26 cellular contexts compared by ENCODE assay signal in the genomic region with DNA sequence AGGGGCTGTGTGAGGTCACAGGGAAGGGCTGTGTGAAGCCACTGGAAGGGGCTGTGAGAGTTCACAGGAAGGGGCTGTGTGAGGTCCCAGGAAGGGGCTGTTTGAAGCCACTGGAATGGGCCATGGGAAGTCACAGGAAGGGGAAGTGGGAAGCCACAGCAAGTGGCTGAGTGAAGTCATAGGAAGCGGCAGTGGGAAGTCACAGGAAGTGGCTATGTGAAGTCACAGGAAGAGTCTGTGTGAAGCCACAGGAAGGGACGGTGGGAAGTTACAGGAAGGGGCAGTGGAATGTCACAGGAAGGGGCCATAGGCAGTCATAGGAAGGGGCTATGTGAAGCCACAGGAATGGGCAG. TPM values are rescaled to one million over a fixed set of nuclear protein-coding genes. Genes with fewer than 3 reads are reported as not detected.
DNase-seq lines count a peak whose midpoint lies in the region; ATAC-seq and TF ChIP-seq lines count a peak whose summit lies in the region.
"Had no signal": no experiment of that assay in that cellular context is flagged by ENCODE, and none has a peak within 500 bp of the region (broad histone marks: within the 10 kb centered on the region; RNA-seq: fewer than 3 reads in every experiment).

No MANE protein-coding gene starts in this region.

- H3K36me3 Mint-ChIP-seq in CD8-positive, alpha-beta memory T cell: no peaks in the 10 kb centered on the region
- H3K36me3 Mint-ChIP-seq in T-cell: no peaks in the 10 kb centered on the region
- H3K36me3 Mint-ChIP-seq: mesothelial cell of epicardium, naive B cell had no signal

- H3K9me3 ChIP-seq in BLaER1 (peaks cover 68% of the 10 kb centered on the region), vagina (no peaks in the 10 kb centered on the region), body of pancreas (no peaks in the 10 kb centered on the region)
- H3K9me3 ChIP-seq in CD8-positive, alpha-beta memory T cell (ENCODE audit: low read length): peaks cover 62% of the 10 kb centered on the region
- H3K9me3 ChIP-seq: BE2C, ovary, SJCRH30 had no signal

- intact Hi-C loops in vagina (cut with DNase I): no loop called here
- intact Hi-C loops in body of pancreas (cut with DNase I): no loop called here

- POLR2A ChIA-PET in CD8-positive, alpha-beta memory T cell (lab: Charles Lee): no interaction called here
- POLR2A ChIA-PET in T-cell (lab: Charles Lee): no interaction called here

- peaks cover 20 to 27% (median 21%) of the 10 kb centered on the region in 3 donors for H3K4me1 Mint-ChIP-seq in CD8-positive, alpha-beta memory T cell
- peaks cover 26 to 32% (median 29%) of the 10 kb centered on the region in 3 donors for H3K4me1 Mint-ChIP-seq in T-cell
- H3K4me1 Mint-ChIP-seq: naive B cell had no signal

- H3K4me1 ChIP-seq in BLaER1 (peaks cover 27% of the 10 kb centered on the region), vagina (peaks cover 11% of the 10 kb centered on the region), body of pancreas (no peaks in the 10 kb centered on the region)
- H3K4me1 ChIP-seq in CD8-positive, alpha-beta memory T cell (ENCODE audit: insufficient read depth, low read length): peaks cover 60% of the 10 kb centered on the region
- H3K4me1 ChIP-seq: BE2C, Peyer's patch, SJCRH30, upper lobe of left lung had no signal

- peak in 4 of 5 donors; percentile 19 to 66 (median 52) for DNase-seq in CD8-positive, alpha-beta memory T cell
- DNase-seq in T-cell: peak in 9 of 34 experiments; percentile 10 to 50 (median 26)
- peak; percentile 12 for DNase-seq in islet precursor cell
- no peak for DNase-seq in NCI-H446 treated with DMSO at 0.1 percent for 48 hours (lab: John Stamatoyannopoulos, UW)
- no peak for DNase-seq in vagina (ENCODE audit: extremely low spot score in 2 of 2)
- no peak for DNase-seq in activated CD4-positive, alpha-beta T cell treated with anti-CD3 and anti-CD28 coated beads for 1 hour
- DNase-seq in body of pancreas: no peak
- DNase-seq: ACHN; activated CD4-positive, CD25-positive, alpha-beta regulatory T cell treated with anti-CD3 and anti-CD28 coated beads, Interleukin-2, amount 50 U/mL, for 72 hours; activated gamma-delta T cell; activated T-cell treated with anti-CD3 and anti-CD28 coated beads, Interleukin-2, amount 50 U/mL, for 24 hours; BE2C; HCEC 1CT; naive B cell; NCI-H146; NCI-H2171; NCI-H524 treated with DMSO at 0.1 percent for 48 hours; ovary; Peyer's patch; SJCRH30; T-helper 1 cell; upper lobe of left lung had no signal

- H3K27me3 ChIP-seq in BLaER1: no peaks in the 10 kb centered on the region
- H3K27me3 ChIP-seq in CD8-positive, alpha-beta memory T cell (ENCODE audit: insufficient read depth, low read length, poor library complexity, severe bottlenecking): no peaks in the 10 kb centered on the region
- H3K27me3 ChIP-seq in vagina: no peaks in the 10 kb centered on the region
- H3K27me3 ChIP-seq in body of pancreas: no peaks in the 10 kb centered on the region
- H3K27me3 ChIP-seq: BE2C, ovary, Peyer's patch, SJCRH30, upper lobe of left lung had no signal

- ATAC-seq in T-cell (replicated peaks in 1 of 4) (peak in 3 of 4 experiments; percentile 6 to 26 (median 7)), body of pancreas (no peak)

- no peaks in the 10 kb centered on the region for H4K20me1 ChIP-seq in BLaER1

- no peak overlapping the region for H3K9ac ChIP-seq in BLaER1

- peaks cover 0 to 2% (median 0%) of the 10 kb centered on the region in 5 donors for H3K9me3 Mint-ChIP-seq in CD8-positive, alpha-beta memory T cell
- peaks cover 0 to 3% (median 0%) of the 10 kb centered on the region in 3 donors for H3K9me3 Mint-ChIP-seq in T-cell

- H3K4me2 ChIP-seq in BLaER1: peak overlapping the region; percentile 42
- H3K4me2 ChIP-seq: smooth muscle cell had no signal

- peaks cover 0 to 2% of the 10 kb centered on the region in 2 donors for H3K27me3 Mint-ChIP-seq in CD8-positive, alpha-beta memory T cell
- H3K27me3 Mint-ChIP-seq in T-cell: no peaks in the 10 kb centered on the region
- H3K27me3 Mint-ChIP-seq: activated T-cell treated with anti-CD3 and anti-CD28 coated beads, Interleukin-2, amount 50 U/mL, for 24 hours; naive B cell had no signal

- H3K4me3 ChIP-seq in BLaER1 (0 out of 2 replicates have a peak overlapping the region, but pooled peaks have one; percentile 34), vagina (no peak overlapping the region), body of pancreas (no peak overlapping the region)
- no peak overlapping the region for H3K4me3 ChIP-seq in CD8-positive, alpha-beta memory T cell (ENCODE audit: low read length)
- H3K4me3 ChIP-seq: ovary, Peyer's patch, SJCRH30, smooth muscle cell, upper lobe of left lung had no signal

- CTCF ChIA-PET in CD8-positive, alpha-beta memory T cell (lab: Charles Lee): no interaction called here
- CTCF ChIA-PET in T-cell (lab: Charles Lee): no interaction called here

- WGBS in body of pancreas, 2 donors: 74 to 78% methylated on average over 2 of the region's 2 CpGs

- H3K36me3 ChIP-seq in BLaER1: no peaks in the 10 kb centered on the region
- H3K36me3 ChIP-seq in CD8-positive, alpha-beta memory T cell (ENCODE audit: insufficient read depth, low read length): no peaks in the 10 kb centered on the region
- H3K36me3 ChIP-seq in vagina: no peaks in the 10 kb centered on the region
- H3K36me3 ChIP-seq in body of pancreas (replicated peaks in 1 of 2; ENCODE audit: insufficient read depth in 1 of 2, low read depth in 2 of 2): no peaks in the 10 kb centered on the region
- H3K36me3 ChIP-seq: BE2C, ovary, Peyer's patch, SJCRH30, upper lobe of left lung had no signal

- no peak overlapping the region for H3K4me3 Mint-ChIP-seq in CD8-positive, alpha-beta memory T cell
- H3K4me3 Mint-ChIP-seq in T-cell: no peak overlapping the region
- H3K4me3 Mint-ChIP-seq: activated T-cell treated with anti-CD3 and anti-CD28 coated beads, Interleukin-2, amount 50 U/mL, for 24 hours; mesothelial cell of epicardium; naive B cell had no signal

- no peak for TF ChIP-seq POLR2A in vagina (IDR thresholded peaks at IDR 0.05)
- TF ChIP-seq POLR2A in body of pancreas (IDR thresholded peaks at IDR 0.05): no peak

- H3K27ac Mint-ChIP-seq in CD8-positive, alpha-beta memory T cell: no peak overlapping the region
- no peak overlapping the region for H3K27ac Mint-ChIP-seq in T-cell
- H3K27ac Mint-ChIP-seq: activated T-cell treated with anti-CD3 and anti-CD28 coated beads, Interleukin-2, amount 50 U/mL, for 24 hours; mesothelial cell of epicardium; naive B cell had no signal

- TF ChIP-seq CTCF in vagina (IDR thresholded peaks at IDR 0.05) (no peak), body of pancreas (IDR thresholded peaks at IDR 0.05) (no peak)

- H3K27ac ChIP-seq in BLaER1 (peak overlapping the region; percentile 70), vagina (no peak overlapping the region), body of pancreas (no peak overlapping the region)
- peak overlapping the region; percentile 48 for H3K27ac ChIP-seq in CD8-positive, alpha-beta memory T cell (ENCODE audit: low read depth, low read length)
- H3K27ac ChIP-seq: ovary, Peyer's patch, SJCRH30 had no signal

RNA-seq across cellular contexts. Expression of gene GASK1A, which starts 37.4 kb away (rescaled TPM):
- not detected for total RNA-seq in CD8-positive, alpha-beta memory T cell
- polyA plus RNA-seq in CD8-positive, alpha-beta memory T cell: not detected
- total RNA-seq in T-cell: under 1 TPM in 4 of 5 donors, not detected in 1; 0.10 to 0.49 (median 0.17) TPM
- total RNA-seq in vagina: 10.6 TPM
- 10 to 100 TPM in 1 of 2 donors, 1 to 10 TPM in 1; 8.8 to 16.8 TPM for total RNA-seq in body of pancreas
- total RNA-seq: LHCN-M2, SJCRH30 had no signal
- polyA plus RNA-seq: smooth muscle cell had no signal

Comparison
In these comparisons a context has a peak if more than half of its experiments do, and no peak if none do; other contexts are left out.
1. H3K27ac ChIP-seq: peak in BLaER1 (single experiment) and CD8-positive, alpha-beta memory T cell (single experiment); none in vagina (single experiment) and body of pancreas (0 of 4).
2. DNase-seq: peak in CD8-positive, alpha-beta memory T cell (4 of 5) and islet precursor cell (single experiment); none in NCI-H446 treated with DMSO at 0.1 percent for 48 hours (single experiment), vagina (0 of 2), activated CD4-positive, alpha-beta T cell treated with anti-CD3 and anti-CD28 coated beads for 1 hour (single experiment) and body of pancreas (0 of 4).